Comparison of ENCODE assay signal across 1 cellular context in genomic region chr16:5085716-5086115, GRCh38. TPM values are rescaled to one million over a fixed set of nuclear protein-coding genes. Genes with fewer than 3 reads are reported as not detected.
"Had no signal": no experiment of that assay in that cellular context is flagged by ENCODE, and none has a peak within 500 bp of the region (broad histone marks: within the 10 kb centered on the region; RNA-seq: fewer than 3 reads in every experiment).

No MANE protein-coding gene starts in this region.

RNA-seq across cellular contexts. Expression of gene C16orf89, which starts 20.0 kb away (rescaled TPM):
- total RNA-seq: GM23248 had no signal
- polyA plus RNA-seq: GM23248 had no signal
